8 cellular contexts compared by ENCODE assay signal in the genomic region with DNA sequence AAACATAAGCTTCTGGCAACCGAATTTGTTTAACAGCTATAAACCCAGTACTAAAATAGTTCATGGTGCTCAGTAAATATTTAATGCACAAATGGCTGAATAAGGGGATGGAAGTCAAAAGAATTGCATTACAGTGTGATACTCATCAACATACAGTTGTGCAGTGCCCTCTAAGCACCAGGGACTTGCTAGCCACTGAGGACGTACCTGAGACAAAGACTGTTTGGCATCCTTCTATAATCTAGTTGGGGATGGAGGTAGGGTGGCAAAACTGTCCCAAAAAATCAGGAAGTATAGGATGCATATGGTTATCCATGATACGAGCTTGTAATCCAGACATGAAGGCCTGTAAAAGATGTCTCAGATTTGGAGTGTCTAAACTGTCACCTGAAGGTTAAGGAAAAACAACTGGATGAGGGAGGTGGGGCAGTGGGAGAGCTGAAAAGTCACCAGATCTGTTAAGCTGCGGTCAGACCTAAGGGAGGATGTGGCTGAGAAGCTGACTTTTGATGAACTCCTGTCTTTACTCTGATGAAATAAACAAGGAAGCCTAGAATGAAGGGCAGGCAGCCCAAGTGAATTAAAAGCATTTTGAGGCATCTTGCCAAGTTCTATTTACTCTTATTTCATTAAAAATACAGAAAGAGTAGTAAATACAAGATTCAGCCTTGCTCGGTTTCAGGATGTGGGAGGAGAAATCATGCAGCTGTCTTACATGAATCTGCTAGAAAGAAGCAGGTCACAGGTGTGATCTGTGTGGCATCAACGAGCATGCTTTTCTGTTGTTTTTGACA.
DNase-seq lines count a peak whose midpoint lies in the region; ATAC-seq and TF ChIP-seq lines count a peak whose summit lies in the region.

No MANE protein-coding gene starts in this region.

- peaks cover 10% of the 10 kb centered on the region for H3K9me3 Mint-ChIP-seq in activated naive CD8-positive, alpha-beta T cell treated with anti-CD3 and anti-CD28 coated beads, Interleukin-2, amount 50 U/mL, for 24 hours

- DNase-seq in GF-D8 (lab: John Stamatoyannopoulos, UW) (peak; percentile 73), LNCaP clone FGC (ENCODE audit: low read depth) (peak; percentile 68), posterior cingulate gyrus (no peak), GOT3 (lab: John Stamatoyannopoulos, UW) (no peak), EL (no peak), OCI-M2 (lab: John Stamatoyannopoulos, UW; ENCODE audit: unreplicated experiment) (no peak)
- no peak for DNase-seq in activated naive CD8-positive, alpha-beta T cell treated with anti-CD3 and anti-CD28 coated beads, Interleukin-2, amount 50 U/mL, for 24 hours

- no peaks in the 10 kb centered on the region for H3K27me3 Mint-ChIP-seq in activated naive CD8-positive, alpha-beta T cell treated with anti-CD3 and anti-CD28 coated beads, Interleukin-2, amount 50 U/mL, for 24 hours

- no peak for TF ChIP-seq CTCF in LNCaP clone FGC (IDR thresholded peaks at IDR 0.05; ENCODE audit: control insufficient read depth, extremely low read depth, insufficient read depth)

- H3K4me3 Mint-ChIP-seq in activated naive CD8-positive, alpha-beta T cell treated with anti-CD3 and anti-CD28 coated beads, Interleukin-2, amount 50 U/mL, for 24 hours: no peak overlapping the region

- no peaks in the 10 kb centered on the region for H3K36me3 Mint-ChIP-seq in activated naive CD8-positive, alpha-beta T cell treated with anti-CD3 and anti-CD28 coated beads, Interleukin-2, amount 50 U/mL, for 24 hours (ENCODE audit: low read depth)

- no peak overlapping the region for H3K4me3 ChIP-seq in LNCaP clone FGC (ENCODE audit: low read depth, low read length)

- H3K4me1 Mint-ChIP-seq in activated naive CD8-positive, alpha-beta T cell treated with anti-CD3 and anti-CD28 coated beads, Interleukin-2, amount 50 U/mL, for 24 hours: peaks cover 53% of the 10 kb centered on the region

- H3K27ac Mint-ChIP-seq in activated naive CD8-positive, alpha-beta T cell treated with anti-CD3 and anti-CD28 coated beads, Interleukin-2, amount 50 U/mL, for 24 hours: peak overlapping the region; percentile 68

- intact Hi-C loops in posterior cingulate gyrus (cut with DNase I): no loop called here

- ATAC-seq in GM21619 (IDR thresholded peaks at IDR 0.05; ENCODE audit: unreplicated experiment): peak; percentile 75
- peak; percentile 78 for ATAC-seq in activated naive CD8-positive, alpha-beta T cell treated with anti-CD3 and anti-CD28 coated beads, Interleukin-2, amount 50 U/mL, for 24 hours

Comparison
In these comparisons a context has a peak if more than half of its experiments do, and no peak if none do; other contexts are left out.
1. DNase-seq: peak in GF-D8 (single experiment) and LNCaP clone FGC (single experiment); none in activated naive CD8-positive, alpha-beta T cell treated with anti-CD3 and anti-CD28 coated beads, Interleukin-2, amount 50 U/mL, for 24 hours (single experiment), posterior cingulate gyrus (0 of 10), GOT3 (single experiment), EL (single experiment) and OCI-M2 (single experiment).